ENCODE assay signal across 8 cellular contexts in genomic region chr10:77405771-77406241, GRCh38.
DNase-seq lines count a peak whose midpoint lies in the region; ATAC-seq and TF ChIP-seq lines count a peak whose summit lies in the region.

No MANE protein-coding gene starts in this region.

- no peak overlapping the region for H3K4me3 ChIP-seq in right lobe of liver

- H3K36me3 ChIP-seq in right lobe of liver, result no peaks in the 10 kb centered on the region

- no peaks in the 10 kb centered on the region for H3K4me1 ChIP-seq in right lobe of liver

- H3K9me3 ChIP-seq in right lobe of liver, result no peaks in the 10 kb centered on the region

- WGBS in right lobe of liver (ENCODE audit: insufficient coverage, low coverage, low lambda C conversion rate, missing lambda C conversion rate), result 7% methylated on average over 4 of the region's 5 CpGs

- intact Hi-C loops in right lobe of liver (cut with DNase I), result no loop called here

- no peaks in the 10 kb centered on the region for H3K27me3 ChIP-seq in right lobe of liver

- no peak for TF ChIP-seq CTCF in right lobe of liver (IDR thresholded peaks at IDR 0.05)

- no peak for TF ChIP-seq POLR2A in right lobe of liver (IDR thresholded peaks at IDR 0.05)

- in situ Hi-C loops in T47D (cut with HindIII; ENCODE audit: low pct_unique_long_range_greater_than_20kb, low sequenced_read_pairs), result no loop called here

- ATAC-seq in right lobe of liver (peak; percentile 76 to 98 (median 77)), GM21447 (IDR thresholded peaks at IDR 0.05; ENCODE audit: unreplicated experiment) (no peak)

- peak; percentile 3 for DNase-seq in CD1c-positive myeloid dendritic cell (ENCODE audit: extremely low spot score)
- peak; percentile 93 for DNase-seq in H4 (ENCODE audit: low spot score)
- DNase-seq in NCI-H345 (lab: John Stamatoyannopoulos, UW), result peak; percentile 90
- DNase-seq in T47D (ENCODE audit: low read depth in 1 of 2, low spot score in 1 of 2), result peak; percentile 72 to 92
- peak in 2 of 3 donors; percentile 56 to 76 for DNase-seq in right lobe of liver
- DNase-seq in cortex of kidney (lab: John Stamatoyannopoulos, UW), result no peak
- DNase-seq in mesenteric fat pad (ENCODE audit: low spot score), result no peak

- H3K27ac ChIP-seq in right lobe of liver, result no peak overlapping the region

Comparison
In these comparisons a context has a peak if more than half of its experiments do, and no peak if none do; other contexts are left out.
1. DNase-seq: peak in CD1c-positive myeloid dendritic cell (single experiment), H4 (single experiment), NCI-H345 (single experiment), T47D (2 of 2) and right lobe of liver (2 of 3); none in cortex of kidney (single experiment) and mesenteric fat pad (single experiment).